In the genomic region with DNA sequence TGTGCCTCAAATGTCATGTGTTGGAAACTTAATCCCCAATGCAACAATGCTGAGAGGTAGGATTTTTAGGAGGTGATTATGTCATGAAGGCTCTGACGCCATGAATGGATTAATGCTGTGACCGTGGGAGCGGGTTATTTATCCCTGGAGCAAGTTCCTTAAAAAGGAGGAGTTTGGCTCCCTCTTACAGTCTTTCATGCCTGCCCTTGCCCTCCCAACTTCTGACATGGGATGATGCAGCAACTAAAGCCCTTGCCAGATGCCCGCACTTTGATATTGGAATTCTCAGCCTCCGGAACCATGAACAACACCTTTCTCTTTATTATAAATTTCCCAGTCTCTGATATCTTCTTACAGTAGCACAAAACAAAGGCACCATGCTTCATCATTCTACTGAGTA, we compare ENCODE assay signal across 30 cellular contexts.
"Had no signal": no experiment of that assay in that cellular context is flagged by ENCODE, and none has a peak within 500 bp of the region (broad histone marks: within the 10 kb centered on the region; RNA-seq: fewer than 3 reads in every experiment).

No MANE protein-coding gene starts in this region.

- H3K9me3 ChIP-seq: gastroesophageal sphincter, neutrophil, upper lobe of left lung, vagina had no signal

- H3K4me1 ChIP-seq: gastroesophageal sphincter, upper lobe of left lung, vagina had no signal

- H3K27me3 ChIP-seq: gastroesophageal sphincter, hepatocyte, neutrophil, upper lobe of left lung, vagina had no signal

- H3K4me2 ChIP-seq: hepatocyte had no signal

- H3K4me1 Mint-ChIP-seq: central memory CD8-positive, alpha-beta T cell; immature natural killer cell; natural killer cell; stimulated activated memory B cell treated with anti-CD40 and anti-IgM and Interleukin-4, amounts not matched to agents 10 μg/mL and 1 μg/mL and 100 μg/mL, for 72 hours; stimulated activated naive CD8-positive, alpha-beta T cell treated with anti-CD3 and anti-CD28 coated beads, Interleukin-15, amount 100 ng/mL, for 72 hours had no signal

- H3K27ac Mint-ChIP-seq: activated naive CD8-positive, alpha-beta T cell; immature natural killer cell; natural killer cell; stimulated activated memory B cell treated with anti-CD40 and anti-IgM and Interleukin-4, amounts not matched to agents 10 μg/mL and 1 μg/mL and 100 μg/mL, for 72 hours; stimulated activated naive CD8-positive, alpha-beta T cell treated with anti-CD3 and anti-CD28 coated beads, Interleukin-15, amount 100 ng/mL, for 72 hours; T-helper 1 cell treated with Interleukin-12 subunit alpha and Interleukin-12 subunit beta and Interleukin-4 antibody, amounts not matched to agents 30 μg/mL and 1 μg/mL, for 36 hours had no signal

- H3K36me3 Mint-ChIP-seq: activated naive CD8-positive, alpha-beta T cell; immature natural killer cell; natural killer cell; stimulated activated memory B cell treated with anti-CD40 and anti-IgM and Interleukin-4, amounts not matched to agents 10 μg/mL and 1 μg/mL and 100 μg/mL, for 72 hours had no signal

- FAIRE-seq: bronchial epithelial cell, colon had no signal

- H2AFZ ChIP-seq: hepatocyte had no signal

- H3K79me2 ChIP-seq: hepatocyte had no signal

- H3K4me3 Mint-ChIP-seq: activated naive CD8-positive, alpha-beta T cell; central memory CD8-positive, alpha-beta T cell; immature natural killer cell; natural killer cell; stimulated activated memory B cell treated with anti-CD40 and anti-IgM and Interleukin-4, amounts not matched to agents 10 μg/mL and 1 μg/mL and 100 μg/mL, for 72 hours; stimulated activated naive CD8-positive, alpha-beta T cell treated with anti-CD3 and anti-CD28 coated beads, Interleukin-15, amount 100 ng/mL, for 72 hours; T-helper 1 cell treated with Interleukin-12 subunit alpha and Interleukin-12 subunit beta and Interleukin-4 antibody, amounts not matched to agents 30 μg/mL and 1 μg/mL, for 36 hours had no signal

- DNase-seq: activated CD4-positive, alpha-beta T cell treated with anti-CD3 and anti-CD28 coated beads for 4 hours; activated CD4-positive, alpha-beta T cell treated with anti-CD3 and anti-CD28 coated beads, Interleukin-2, amount 50 U/mL, for 48 hours; activated CD8-positive, alpha-beta memory T cell treated with anti-CD3 and anti-CD28 coated beads for 24 hours; activated effector memory CD4-positive, alpha-beta T cell treated with Interleukin-2 at 50 U/mL for 16 hours; activated naive CD4-positive, alpha-beta T cell treated with Interleukin-2 at 50 U/mL for 16 hours; anterior cingulate cortex; dermis blood vessel endothelial cell; effector CD4-positive, alpha-beta T cell; immature natural killer cell; mesenchymal stem cell; natural killer cell; small intestine; stimulated activated CD4-positive, alpha-beta T cell treated with anti-CD3 and anti-CD28 coated beads, Interleukin-4, amount 100 ng/mL, for 24 hours; stimulated activated naive CD8-positive, alpha-beta T cell treated with anti-CD3 and anti-CD28 coated beads, Interleukin-15, amount 100 ng/mL, for 72 hours; substantia nigra; T-helper 9 cell; upper lobe of left lung had no signal

- H3K4me3 ChIP-seq: gastroesophageal sphincter, hepatocyte, upper lobe of left lung, vagina had no signal

- H3K27ac ChIP-seq: epithelial cell of prostate, gastroesophageal sphincter, hepatocyte, neutrophil, upper lobe of left lung, vagina, VCaP had no signal

- H3K27me3 Mint-ChIP-seq: activated naive CD8-positive, alpha-beta T cell; central memory CD8-positive, alpha-beta T cell; stimulated activated memory B cell treated with anti-CD40 and anti-IgM and Interleukin-4, amounts not matched to agents 10 μg/mL and 1 μg/mL and 100 μg/mL, for 72 hours; stimulated activated naive CD8-positive, alpha-beta T cell treated with anti-CD3 and anti-CD28 coated beads, Interleukin-15, amount 100 ng/mL, for 72 hours had no signal

- H3K36me3 ChIP-seq: gastroesophageal sphincter, neutrophil, upper lobe of left lung, vagina had no signal

- ATAC-seq: gastroesophageal sphincter; natural killer cell; sciatic nerve; stimulated activated memory B cell treated with anti-CD40 and anti-IgM and Interleukin-4, amounts not matched to agents 10 μg/mL and 1 μg/mL and 100 μg/mL, for 72 hours; stimulated activated naive CD8-positive, alpha-beta T cell treated with anti-CD3 and anti-CD28 coated beads, Interleukin-15, amount 100 ng/mL, for 72 hours had no signal
